ENCODE assay signal across 1 cellular context in genomic region chr1:155324717-155325595, GRCh38.
TF ChIP-seq lines count a peak whose summit lies in the region.

No MANE protein-coding gene starts in this region.

TF ChIP-seq in HepG2, 621 proteins besides CTCF, POLR2A, EP300 and RAD21 (continues in another document):
- 0 out of 2 replicates have a peak, but pooled peaks have one; percentile 31 for TF ChIP-seq ZSCAN31 (CRISPR knock-in tag; IDR thresholded peaks at IDR 0.05; ENCODE audit: low read depth)
- TF ChIP-seq HMGXB3 (CRISPR knock-in tag; IDR thresholded peaks at IDR 0.05; ENCODE audit: borderline replicate concordance), result 0 out of 2 replicates have a peak, but pooled peaks have one; percentile 28
- peak; percentile 28 for TF ChIP-seq MED8 (CRISPR knock-in tag; IDR thresholded peaks at IDR 0.05; ENCODE audit: insufficient replicate concordance)
- TF ChIP-seq ZFP82 (CRISPR knock-in tag; IDR thresholded peaks at IDR 0.05; ENCODE audit: borderline replicate concordance), result 0 out of 2 replicates have a peak, but pooled peaks have one; percentile 0
- peak; percentile 51 for TF ChIP-seq SRSF1 (optimal IDR thresholded peaks at IDR 0.05; ENCODE audit: low read depth, low read length)
- TF ChIP-seq IKZF5 (CRISPR knock-in tag; IDR thresholded peaks at IDR 0.05), result peak; percentile 36; the same call in 1 of the 2 replicates
- TF ChIP-seq ZNF362 (CRISPR knock-in tag; IDR thresholded peaks at IDR 0.05; ENCODE audit: borderline replicate concordance), result no peak
- TF ChIP-seq ZNF75D (CRISPR knock-in tag; IDR thresholded peaks at IDR 0.05; ENCODE audit: borderline replicate concordance), result no peak
- TF ChIP-seq ZNF160 (CRISPR knock-in tag; IDR thresholded peaks at IDR 0.05), result 0 out of 2 replicates have a peak, but pooled peaks have one; percentile 35
- 0 out of 2 replicates have a peak, but pooled peaks have one; percentile 17 for TF ChIP-seq ELF1 (CRISPR knock-in tag; IDR thresholded peaks at IDR 0.05)
- 0 out of 2 replicates have a peak, but pooled peaks have one; percentile 14 for TF ChIP-seq ZNF776 (CRISPR knock-in tag; IDR thresholded peaks at IDR 0.05)
- TF ChIP-seq RBM22 (optimal IDR thresholded peaks at IDR 0.05; ENCODE audit: low read length), result no peak
- TF ChIP-seq FOXA3 (CRISPR knock-in tag; IDR thresholded peaks at IDR 0.05), result 0 out of 2 replicates have a peak, but pooled peaks have one; percentile 6
- TF ChIP-seq EED (CRISPR knock-in tag; IDR thresholded peaks at IDR 0.05), result peak; percentile 78; the same call in 1 of the 2 replicates
- TF ChIP-seq KDM2A (CRISPR knock-in tag; IDR thresholded peaks at IDR 0.05; ENCODE audit: borderline replicate concordance, low read depth), result peak; percentile 55; the same call in 1 of the 2 replicates
- TF ChIP-seq SRF (IDR thresholded peaks at IDR 0.05; ENCODE audit: low read depth, low read length), result no peak
- TF ChIP-seq RERE (CRISPR knock-in tag; IDR thresholded peaks at IDR 0.05; ENCODE audit: low read depth), result no peak
- no peak for TF ChIP-seq NR1H2 (CRISPR knock-in tag; IDR thresholded peaks at IDR 0.05; ENCODE audit: borderline replicate concordance, low read depth)
- TF ChIP-seq ZMYM2 (CRISPR knock-in tag; IDR thresholded peaks at IDR 0.05), result no peak
- 0 out of 4 replicates have a peak, but pooled peaks of 1 of the 2 experiments have one; percentile 38 for TF ChIP-seq ATF4 (CRISPR knock-in tag; IDR thresholded peaks at IDR 0.05)
- peak; percentile 46; the same call in 1 of the 2 replicates for TF ChIP-seq MAX (IDR thresholded peaks at IDR 0.05)
- peak; percentile 62; the same call in 1 of the 2 replicates for TF ChIP-seq SAP130 (CRISPR knock-in tag; IDR thresholded peaks at IDR 0.05; ENCODE audit: low read depth)
- TF ChIP-seq TBP (CRISPR knock-in tag; IDR thresholded peaks at IDR 0.05), result 0 out of 2 replicates have a peak, but pooled peaks have one; percentile 53
- TF ChIP-seq GABPB1 (CRISPR knock-in tag; IDR thresholded peaks at IDR 0.05), result peak; percentile 43
- TF ChIP-seq ZBTB33 (CRISPR knock-in tag; IDR thresholded peaks at IDR 0.05), result peak; percentile 83
- TF ChIP-seq STAG1 (CRISPR knock-in tag; IDR thresholded peaks at IDR 0.05), result peak; percentile 61
- TF ChIP-seq ZFP62 (CRISPR knock-in tag; IDR thresholded peaks at IDR 0.05), result no peak
- 0 out of 2 replicates have a peak, but pooled peaks have one; percentile 11 for TF ChIP-seq ETV6 (CRISPR knock-in tag; conservative IDR thresholded peaks at IDR 0.05)
- peak; percentile 20; the same call in 1 of the 2 replicates for TF ChIP-seq PITX1 (CRISPR knock-in tag; IDR thresholded peaks at IDR 0.05)
- TF ChIP-seq ZNF747 (CRISPR knock-in tag; IDR thresholded peaks at IDR 0.05; ENCODE audit: borderline replicate concordance), result peak; percentile 59; the same call in 1 of the 2 replicates
- peak; percentile 7; the same call in 1 of the 2 replicates for TF ChIP-seq HNF4G (IDR thresholded peaks at IDR 0.05; ENCODE audit: borderline replicate concordance, low read depth, low read length)
- TF ChIP-seq HNF4G (CRISPR knock-in tag; IDR thresholded peaks at IDR 0.05; ENCODE audit: borderline replicate concordance, low read depth), result no peak
- TF ChIP-seq TCF12 (IDR thresholded peaks at IDR 0.05), result no peak
- 0 out of 2 replicates have a peak, but pooled peaks have one; percentile 61 for TF ChIP-seq TCF12 (CRISPR knock-in tag; IDR thresholded peaks at IDR 0.05)
- TF ChIP-seq NFYC (CRISPR knock-in tag; IDR thresholded peaks at IDR 0.05), result no peak
- TF ChIP-seq ZNF549 (CRISPR knock-in tag; IDR thresholded peaks at IDR 0.05), result no peak
- 0 out of 2 replicates have a peak, but pooled peaks have one; percentile 21 for TF ChIP-seq ZNF768 (CRISPR knock-in tag; IDR thresholded peaks at IDR 0.05)
- 0 out of 2 replicates have a peak, but pooled peaks have one; percentile 35 for TF ChIP-seq THAP8 (CRISPR knock-in tag; IDR thresholded peaks at IDR 0.05; ENCODE audit: borderline replicate concordance)
- peak; percentile 3; the same call in 1 of the 2 replicates for TF ChIP-seq SMC3 (IDR thresholded peaks at IDR 0.05; ENCODE audit: low read length)
- TF ChIP-seq MAZ (IDR thresholded peaks at IDR 0.05; ENCODE audit: borderline replicate concordance, low read depth, low read length), result no peak
- peak; percentile 68; the same call in 1 of the 2 replicates for TF ChIP-seq MAZ (CRISPR knock-in tag; IDR thresholded peaks at IDR 0.05; ENCODE audit: low read depth)
- TF ChIP-seq YEATS4 (CRISPR knock-in tag; IDR thresholded peaks at IDR 0.05; ENCODE audit: borderline replicate concordance), result peak; percentile 30; the same call in 1 of the 2 replicates
- TF ChIP-seq ZBTB14 (CRISPR knock-in tag; IDR thresholded peaks at IDR 0.05), result 0 out of 2 replicates have a peak, but pooled peaks have one; percentile 34
- peak; percentile 14 for TF ChIP-seq RBM39 (IDR thresholded peaks at IDR 0.05; ENCODE audit: low read depth, low read length, poor library complexity, severe bottlenecking)
- peak; percentile 57 for TF ChIP-seq IKZF4 (CRISPR knock-in tag; IDR thresholded peaks at IDR 0.05; ENCODE audit: borderline replicate concordance, low read depth, not compliant biosample characterization)
